ENCODE assay signal across 9 cellular contexts in the genomic region with DNA sequence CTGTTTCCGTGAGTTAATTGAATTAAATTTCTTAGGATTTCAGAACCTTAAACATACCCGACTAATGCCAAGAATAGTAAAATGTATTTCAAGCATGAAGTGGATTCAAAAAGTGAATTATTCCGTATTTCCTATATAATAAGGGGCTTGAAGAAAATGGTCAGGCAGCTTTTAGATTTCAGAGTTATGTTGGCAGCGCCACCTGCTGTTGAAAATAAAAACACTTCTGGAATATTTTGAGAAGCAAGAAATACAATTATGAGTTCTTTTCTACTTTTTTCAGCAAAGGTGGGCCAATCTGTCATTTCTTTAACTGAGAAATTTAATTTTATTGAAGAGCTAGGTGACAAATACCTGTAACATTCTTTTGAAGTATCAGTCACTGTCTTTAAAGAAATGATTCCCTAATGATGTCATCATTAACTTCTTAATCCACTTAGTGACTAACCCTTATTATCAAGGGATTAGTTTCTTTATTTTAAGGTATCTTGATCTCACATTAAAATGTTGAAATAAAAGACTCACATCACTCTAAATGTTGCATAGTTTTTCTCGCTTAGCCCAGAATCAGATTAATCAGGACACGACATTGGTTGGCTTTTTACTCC. TPM values are rescaled to one million over a fixed set of nuclear protein-coding genes. Genes with fewer than 3 reads are reported as not detected.
DNase-seq lines count a peak whose midpoint lies in the region; ATAC-seq and TF ChIP-seq lines count a peak whose summit lies in the region.
"Had no signal": no experiment of that assay in that cellular context is flagged by ENCODE, and none has a peak within 500 bp of the region (broad histone marks: within the 10 kb centered on the region; RNA-seq: fewer than 3 reads in every experiment).

No MANE protein-coding gene starts in this region.

- H3K36me3 ChIP-seq in KMS-11 (ENCODE audit: insufficient read depth) (no peaks in the 10 kb centered on the region), SK-N-MC (ENCODE audit: insufficient read depth, low read length) (peaks cover 3% of the 10 kb centered on the region), gastrocnemius medialis (no peaks in the 10 kb centered on the region)

- in situ Hi-C loops in gastrocnemius medialis (cut with MboI; ENCODE audit: low sequenced_read_pairs in 4 of 4) = loop anchor here (10.0 to 25.0 kb wide), 5 partner anchors 231 to 506 kb away; partner anchors contain the start of gene CRPPA (in 1 of the 4)

- peak; percentile 87 for TF ChIP-seq CTCF in KMS-11 (conservative IDR thresholded peaks at IDR 0.05; ENCODE audit: low read depth, low read length)
- TF ChIP-seq CTCF in fibroblast of pulmonary artery (IDR thresholded peaks at IDR 0.05; ENCODE audit: low read length, missing control alignments) = peak; percentile 50
- TF ChIP-seq CTCF in gastrocnemius medialis (IDR thresholded peaks at IDR 0.05 in 4 of 5, conservative IDR thresholded peaks at IDR 0.05 in 1 of 5) = peak; percentile 36 to 73 (median 45)

- H3K27ac ChIP-seq in KMS-11 (no peak overlapping the region), SK-N-MC (peak overlapping the region; percentile 97), gastrocnemius medialis (no peak overlapping the region)
- H3K27ac ChIP-seq: skin epidermis had no signal

- no peaks in the 10 kb centered on the region for H3K79me2 ChIP-seq in KMS-11 (ENCODE audit: insufficient read depth, low read depth)

- no peaks in the 10 kb centered on the region for H4K20me1 ChIP-seq in KMS-11 (ENCODE audit: insufficient read depth)

- no peak overlapping the region for H2AFZ ChIP-seq in KMS-11 (ENCODE audit: low read depth)

- H3K9ac ChIP-seq in KMS-11 = no peak overlapping the region
- H3K9ac ChIP-seq in SK-N-MC (ENCODE audit: insufficient read length) = peak overlapping the region; percentile 72

- H3K4me1 ChIP-seq in KMS-11 (ENCODE audit: low read depth, poor library complexity, severe bottlenecking) (no peaks in the 10 kb centered on the region), gastrocnemius medialis (no peaks in the 10 kb centered on the region)

- TF ChIP-seq POLR2A in gastrocnemius medialis (IDR thresholded peaks at IDR 0.05) = no peak

- H3K4me2 ChIP-seq in KMS-11 = no peak overlapping the region

- DNase-seq in DMS 273 (lab: John Stamatoyannopoulos, UW; ENCODE audit: unreplicated experiment) (peak; percentile 81), DMS 273 treated with DMSO at 0.1 percent for 48 hours (lab: John Stamatoyannopoulos, UW) (no peak), SK-N-MC (ENCODE audit: low read depth, low spot score) (peak; percentile 73), fibroblast of pulmonary artery (ENCODE audit: low read depth) (peak; percentile 72), gastrocnemius medialis (no peak)

- H3K9me3 ChIP-seq in SK-N-MC (ENCODE audit: low read depth, low read length) = no peaks in the 10 kb centered on the region; the same call in 1 of the 2 replicates
- H3K9me3 ChIP-seq in gastrocnemius medialis = no peaks in the 10 kb centered on the region

- ATAC-seq in gastrocnemius medialis (no peak), GM18498 (IDR thresholded peaks at IDR 0.05; ENCODE audit: unreplicated experiment) (no peak), HG02852 (IDR thresholded peaks at IDR 0.05; ENCODE audit: unreplicated experiment) (no peak)

- no peak overlapping the region for H3K4me3 ChIP-seq in KMS-11 (IDR thresholded peaks at IDR 0.05; ENCODE audit: insufficient read depth, low read depth, low read length)
- peak overlapping the region; percentile 77 for H3K4me3 ChIP-seq in SK-N-MC
- no peak overlapping the region for H3K4me3 ChIP-seq in fibroblast of pulmonary artery (replicated peaks; ENCODE audit: low read depth, low read length)
- no peak overlapping the region for H3K4me3 ChIP-seq in gastrocnemius medialis
- H3K4me3 ChIP-seq: skin epidermis had no signal

- no peaks in the 10 kb centered on the region for H3K27me3 ChIP-seq in KMS-11 (ENCODE audit: insufficient read depth, low read depth)
- no peaks in the 10 kb centered on the region for H3K27me3 ChIP-seq in gastrocnemius medialis

- intact Hi-C loops in gastrocnemius medialis (cut with DNase I; ENCODE audit: low total_unique reads) = loop anchor here (1.0 kb wide), 1 partner anchor 314 kb away; no protein-coding TSS in a partner anchor

RNA-seq across cellular contexts. Expression of gene AGR3, which starts 36.6 kb away (rescaled TPM):
- not detected for total RNA-seq in gastrocnemius medialis

Comparison
In these comparisons a context has a peak if more than half of its experiments do, and no peak if none do; other contexts are left out.
1. DNase-seq: peak in DMS 273 (single experiment), SK-N-MC (single experiment) and fibroblast of pulmonary artery (single experiment); none in DMS 273 treated with DMSO at 0.1 percent for 48 hours (single experiment) and gastrocnemius medialis (0 of 2).
2. Peak in every context shown above with its lines, with median percentiles within 50 percentile points of each other: CTCF ChIP-seq.